In genomic region chr12:2692156-2692555, GRCh38 we compare ENCODE assay signal across 9 cellular contexts.
DNase-seq lines count a peak whose midpoint lies in the region; ATAC-seq, FAIRE-seq and TF ChIP-seq lines count a peak whose summit lies in the region.
"Had no signal": no experiment of that assay in that cellular context is flagged by ENCODE, and none has a peak within 500 bp of the region (broad histone marks: within the 10 kb centered on the region; RNA-seq: fewer than 3 reads in every experiment).

No MANE protein-coding gene starts in this region.

- peaks cover 42% of the 10 kb centered on the region for H3K4me1 Mint-ChIP-seq in activated naive CD8-positive, alpha-beta T cell treated with anti-CD3 and anti-CD28 coated beads, Interleukin-2, amount 50 U/mL, for 24 hours
- H3K4me1 Mint-ChIP-seq in neural crest cell: peaks cover 27% of the 10 kb centered on the region

- peak overlapping the region; percentile 51 for H3K4me2 ChIP-seq in DOHH2 (ENCODE audit: low read length)

- peaks cover 48% of the 10 kb centered on the region for H3K27me3 ChIP-seq in DOHH2 (ENCODE audit: control insufficient read depth, low read length)

- no peaks in the 10 kb centered on the region for H4K20me1 ChIP-seq in DOHH2 (ENCODE audit: control insufficient read depth, insufficient read depth, low read depth, low read length)

- peak; percentile 15 for DNase-seq in activated naive CD8-positive, alpha-beta T cell treated with anti-CD3 and anti-CD28 coated beads, Interleukin-2, amount 50 U/mL, for 24 hours
- DNase-seq in neural crest cell (ENCODE audit: low read depth, low spot score): no peak
- no peak for DNase-seq in kidney
- DNase-seq: NCI-H1694 treated with DMSO at 0.1 percent for 48 hours had no signal

- no peaks in the 10 kb centered on the region for H3K9me2 ChIP-seq in DOHH2 (replicated peaks; ENCODE audit: control insufficient read depth, low read length)

- H3K9ac ChIP-seq in kidney (ENCODE audit: low read length in 2 of 2): no peak overlapping the region

- H3K27ac Mint-ChIP-seq in activated naive CD8-positive, alpha-beta T cell treated with anti-CD3 and anti-CD28 coated beads, Interleukin-2, amount 50 U/mL, for 24 hours: peak overlapping the region; percentile 88
- no peak overlapping the region for H3K27ac Mint-ChIP-seq in neural crest cell (ENCODE audit: unreplicated experiment)

- H3K79me2 ChIP-seq in DOHH2 (ENCODE audit: control insufficient read depth, low read length): no peaks in the 10 kb centered on the region

- no peak overlapping the region for H3K27ac ChIP-seq in DOHH2 (ENCODE audit: low read depth, low read length)
- peak overlapping the region; percentile 90 for H3K27ac ChIP-seq in KOPT-K1 (ENCODE audit: low read depth, low read length, poor library complexity, severe bottlenecking)
- H3K27ac ChIP-seq in kidney (ENCODE audit: low read depth in 2 of 2, low read length in 2 of 2): no peak overlapping the region

- no peak for FAIRE-seq in kidney (lab: Jason Lieb, UNC)

- H3K4me3 ChIP-seq in DOHH2 (ENCODE audit: low read length) (peak overlapping the region; percentile 65), kidney (ENCODE audit: low read length in 2 of 2) (peak overlapping the region in 1 of 2 donors; percentile 48)

- H3K9me3 Mint-ChIP-seq in activated naive CD8-positive, alpha-beta T cell treated with anti-CD3 and anti-CD28 coated beads, Interleukin-2, amount 50 U/mL, for 24 hours: no peaks in the 10 kb centered on the region
- H3K9me3 Mint-ChIP-seq in neural crest cell: no peaks in the 10 kb centered on the region

- no peaks in the 10 kb centered on the region for H3F3A ChIP-seq in DOHH2 (ENCODE audit: control insufficient read depth, insufficient read depth)

- H3K4me1 ChIP-seq in DOHH2 (ENCODE audit: control insufficient read depth, low read length) (peaks cover 22% of the 10 kb centered on the region), kidney (ENCODE audit: control insufficient read depth in 1 of 2, insufficient read depth in 1 of 2, low read depth in 1 of 2, low read length in 2 of 2) (no peaks in the 10 kb centered on the region)

- H3K9me3 ChIP-seq in DOHH2 (ENCODE audit: control insufficient read depth, insufficient read depth, low read length) (no peaks in the 10 kb centered on the region), KOPT-K1 (ENCODE audit: insufficient read depth, low read length, poor library complexity, severe bottlenecking) (no peaks in the 10 kb centered on the region), kidney (ENCODE audit: control insufficient read depth in 1 of 2, low read length in 2 of 2) (no peaks in the 10 kb centered on the region)

- H3K36me3 ChIP-seq in DOHH2 (ENCODE audit: control insufficient read depth, low read length) (no peaks in the 10 kb centered on the region), KOPT-K1 (ENCODE audit: insufficient read depth, low read length) (no peaks in the 10 kb centered on the region), kidney (ENCODE audit: control insufficient read depth in 1 of 2, insufficient read depth in 2 of 2, low read length in 2 of 2) (no peaks in the 10 kb centered on the region)

- H3K27me3 Mint-ChIP-seq in activated naive CD8-positive, alpha-beta T cell treated with anti-CD3 and anti-CD28 coated beads, Interleukin-2, amount 50 U/mL, for 24 hours: peaks cover 6% of the 10 kb centered on the region
- peaks cover 66% of the 10 kb centered on the region for H3K27me3 Mint-ChIP-seq in neural crest cell (ENCODE audit: low read depth)

- H3K36me3 Mint-ChIP-seq in activated naive CD8-positive, alpha-beta T cell treated with anti-CD3 and anti-CD28 coated beads, Interleukin-2, amount 50 U/mL, for 24 hours (ENCODE audit: low read depth): peaks cover 1% of the 10 kb centered on the region
- no peaks in the 10 kb centered on the region for H3K36me3 Mint-ChIP-seq in neural crest cell (ENCODE audit: low read depth)

- intact Hi-C loops in kidney (cut with DNase I): no loop called here

- ATAC-seq in activated naive CD8-positive, alpha-beta T cell treated with anti-CD3 and anti-CD28 coated beads, Interleukin-2, amount 50 U/mL, for 24 hours: peak; percentile 6
- ATAC-seq in GM21447 (IDR thresholded peaks at IDR 0.05; ENCODE audit: unreplicated experiment) (no peak), HG03439 (IDR thresholded peaks at IDR 0.05; ENCODE audit: unreplicated experiment) (no peak), HG02642 (IDR thresholded peaks at IDR 0.05; ENCODE audit: poor library complexity, unreplicated experiment) (no peak)

- TF ChIP-seq CTCF in DOHH2 (IDR thresholded peaks at IDR 0.05; ENCODE audit: low read depth, low read length, poor library complexity, severe bottlenecking) (no peak), neural crest cell (conservative IDR thresholded peaks at IDR 0.05) (no peak), kidney (IDR thresholded peaks at IDR 0.05; ENCODE audit: borderline replicate concordance, extremely low read depth, insufficient read depth) (no peak)

- H3K4me3 Mint-ChIP-seq in activated naive CD8-positive, alpha-beta T cell treated with anti-CD3 and anti-CD28 coated beads, Interleukin-2, amount 50 U/mL, for 24 hours: peak overlapping the region; percentile 87
- peak overlapping the region; percentile 87 for H3K4me3 Mint-ChIP-seq in neural crest cell
